Comparison of ENCODE assay signal across 8 cellular contexts in the genomic region with DNA sequence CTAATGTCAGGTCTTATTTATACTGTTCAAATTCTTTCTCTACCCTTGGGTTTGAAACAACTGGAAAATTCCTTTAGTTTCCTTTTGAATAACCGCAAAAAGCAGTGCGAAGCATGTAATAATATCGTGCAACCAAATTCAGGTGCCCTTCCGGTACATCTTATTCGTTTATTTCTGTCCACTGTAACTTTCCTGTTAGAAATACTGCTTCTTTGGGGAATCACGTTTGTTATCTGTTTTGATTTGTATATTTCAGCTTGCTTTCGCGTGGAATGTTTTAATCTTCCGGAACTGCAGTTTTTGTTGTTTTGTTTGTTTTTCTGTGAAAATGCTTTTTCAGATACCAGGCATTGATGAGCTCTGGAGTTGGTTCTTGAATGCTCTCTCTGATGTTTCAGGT. TPM values are rescaled to one million over a fixed set of nuclear protein-coding genes. Genes with fewer than 3 reads are reported as not detected.
DNase-seq lines count a peak whose midpoint lies in the region; ATAC-seq and TF ChIP-seq lines count a peak whose summit lies in the region.

No MANE protein-coding gene starts in this region.

- peaks cover 28% of the 10 kb centered on the region for H3K36me3 Mint-ChIP-seq in activated T-cell treated with anti-CD3 and anti-CD28 coated beads, Interleukin-2, amount 50 U/mL, for 24 hours (ENCODE audit: low read depth)
- peaks cover 16 to 19% of the 10 kb centered on the region in 2 donors for H3K36me3 Mint-ChIP-seq in activated naive CD4-positive, alpha-beta T cell treated with anti-CD3 and anti-CD28 coated beads, Interleukin-2, amount 50 U/mL, for 72 hours

- no peak for TF ChIP-seq EP300 in tibial nerve (IDR thresholded peaks at IDR 0.05)

- H3K4me3 ChIP-seq in kidney epithelial cell (ENCODE audit: low read depth, low read length), result peak overlapping the region; percentile 62
- H3K4me3 ChIP-seq in tibial nerve, result peak overlapping the region; percentile 44 to 76 (median 58)

- ATAC-seq in activated naive CD4-positive, alpha-beta T cell treated with anti-CD3 and anti-CD28 coated beads, Interleukin-2, amount 50 U/mL, for 72 hours, result no peak
- ATAC-seq in HG02623 (IDR thresholded peaks at IDR 0.05; ENCODE audit: unreplicated experiment) (no peak), GM21381 (IDR thresholded peaks at IDR 0.05; ENCODE audit: unreplicated experiment) (no peak)

- H3K9me3 ChIP-seq in tibial nerve, result no peaks in the 10 kb centered on the region

- WGBS in tibial nerve, 2 donors, result 2 to 32% methylated on average over 9 of the region's 9 CpGs

- peak overlapping the region in 3 of 4 donors; percentile 93 to 96 (median 94) for H3K27ac ChIP-seq in tibial nerve

- no peak for TF ChIP-seq POLR2A in tibial nerve (IDR thresholded peaks at IDR 0.05)

- H3K27me3 ChIP-seq in kidney epithelial cell (ENCODE audit: control insufficient read depth, insufficient read depth, low read length), result no peaks in the 10 kb centered on the region
- H3K27me3 ChIP-seq in tibial nerve, result peaks cover 0 to 5% of the 10 kb centered on the region in 2 donors

- H3K4me1 ChIP-seq in tibial nerve, result peaks cover 0 to 17% (median 0%) of the 10 kb centered on the region in 4 donors

- no peak for DNase-seq in activated T-cell treated with anti-CD3 and anti-CD28 coated beads, Interleukin-2, amount 50 U/mL, for 24 hours
- DNase-seq in activated T-cell treated with anti-CD3 and anti-CD28 coated beads, Interleukin-2, amount 50 U/mL, for 1 hour, result no peak
- DNase-seq in activated naive CD4-positive, alpha-beta T cell treated with anti-CD3 and anti-CD28 coated beads, Interleukin-2, amount 50 U/mL, for 72 hours (ENCODE audit: low spot score in 2 of 2), result no peak
- no peak for DNase-seq in kidney epithelial cell (ENCODE audit: low read depth)
- no peak for DNase-seq in tibial nerve (ENCODE audit: low spot score in 2 of 2)
- no peak for DNase-seq in stimulated activated CD4-positive, alpha-beta T cell treated with anti-CD3 and anti-CD28 coated beads, Interleukin-2, amount 100 ng/mL, for 24 hours

- peak overlapping the region; percentile 92 for H3K4me3 Mint-ChIP-seq in activated T-cell treated with anti-CD3 and anti-CD28 coated beads, Interleukin-2, amount 50 U/mL, for 24 hours

- peaks cover 11% of the 10 kb centered on the region for H3K27me3 Mint-ChIP-seq in activated T-cell treated with anti-CD3 and anti-CD28 coated beads, Interleukin-2, amount 50 U/mL, for 24 hours

- peaks cover 23% of the 10 kb centered on the region for H3K4me1 Mint-ChIP-seq in activated T-cell treated with anti-CD3 and anti-CD28 coated beads, Interleukin-2, amount 50 U/mL, for 24 hours (ENCODE audit: low read depth)

- H3K27ac Mint-ChIP-seq in activated T-cell treated with anti-CD3 and anti-CD28 coated beads, Interleukin-2, amount 50 U/mL, for 24 hours, result peak overlapping the region; percentile 98
- H3K27ac Mint-ChIP-seq in activated naive CD4-positive, alpha-beta T cell treated with anti-CD3 and anti-CD28 coated beads, Interleukin-2, amount 50 U/mL, for 72 hours, result peak overlapping the region; percentile 99 to 100

- no peaks in the 10 kb centered on the region for H3K9me3 Mint-ChIP-seq in activated T-cell treated with anti-CD3 and anti-CD28 coated beads, Interleukin-2, amount 50 U/mL, for 24 hours
- no peaks in the 10 kb centered on the region for H3K9me3 Mint-ChIP-seq in activated naive CD4-positive, alpha-beta T cell treated with anti-CD3 and anti-CD28 coated beads, Interleukin-2, amount 50 U/mL, for 72 hours

- TF ChIP-seq CTCF in kidney epithelial cell (IDR thresholded peaks at IDR 0.05; ENCODE audit: insufficient read depth, low read length, poor library complexity, severe bottlenecking) (no peak), tibial nerve (IDR thresholded peaks at IDR 0.05) (no peak)

- H3K36me3 ChIP-seq in kidney epithelial cell (ENCODE audit: control insufficient read depth, insufficient read depth, low read length) (no peaks in the 10 kb centered on the region), tibial nerve (no peaks in the 10 kb centered on the region)

RNA-seq across cellular contexts. Expression of a gene that starts 1.2 kb away (rescaled TPM):
- 10 to 100 TPM; 45.6 to 79.0 TPM for total RNA-seq in activated naive CD4-positive, alpha-beta T cell treated with anti-CD3 and anti-CD28 coated beads, Interleukin-2, amount 50 U/mL, for 72 hours
- total RNA-seq in kidney epithelial cell (29.0 and 32.5 TPM in 2 replicates), tibial nerve (10 to 100 TPM; 10.2 to 16.6 (median 14.0) TPM)
